ENCODE assay signal across 2 cellular contexts in genomic region chr6:30160791-30161261, GRCh38.
TF ChIP-seq lines count a peak whose summit lies in the region.

TSS of gene TRIM10 (minus strand) at chr6:30161211. CDS start at chr6:30160858, 353 bp downstream.

TF ChIP-seq in HepG2, 621 proteins besides CTCF, POLR2A, EP300 and RAD21:
- TF ChIP-seq ELK4 (CRISPR knock-in tag; IDR thresholded peaks at IDR 0.05; ENCODE audit: borderline replicate concordance): no peak
- no peak for TF ChIP-seq ZNF207 (IDR thresholded peaks at IDR 0.05; ENCODE audit: borderline replicate concordance)
- TF ChIP-seq ZNF687 (CRISPR knock-in tag; IDR thresholded peaks at IDR 0.05): 0 out of 2 replicates have a peak, but pooled peaks have one; percentile 40
- no peak; the same call in 1 of the 2 replicates for TF ChIP-seq PREB (CRISPR knock-in tag; IDR thresholded peaks at IDR 0.05)
- TF ChIP-seq ZNF513 (CRISPR knock-in tag; conservative IDR thresholded peaks at IDR 0.05): no peak
- no peak for TF ChIP-seq AHR (CRISPR knock-in tag; IDR thresholded peaks at IDR 0.05)
- peak; percentile 24; the same call in 1 of the 2 replicates for TF ChIP-seq NFKB2 (CRISPR knock-in tag; IDR thresholded peaks at IDR 0.05; ENCODE audit: borderline replicate concordance)
- TF ChIP-seq HOXA3 (CRISPR knock-in tag; IDR thresholded peaks at IDR 0.05): peak; percentile 21; the same call in 1 of the 2 replicates
- no peak for TF ChIP-seq SMYD3 (CRISPR knock-in tag; IDR thresholded peaks at IDR 0.05)
- TF ChIP-seq HIC2 (CRISPR knock-in tag; IDR thresholded peaks at IDR 0.05; ENCODE audit: low read depth): no peak
- TF ChIP-seq MYPOP (CRISPR knock-in tag; IDR thresholded peaks at IDR 0.05): no peak
- TF ChIP-seq NR2F1 (CRISPR knock-in tag; IDR thresholded peaks at IDR 0.05): no peak
- no peak for TF ChIP-seq ZNF781 (CRISPR knock-in tag; IDR thresholded peaks at IDR 0.05; ENCODE audit: borderline replicate concordance, not compliant biosample characterization)
- TF ChIP-seq STAG1 (CRISPR knock-in tag; IDR thresholded peaks at IDR 0.05): no peak
- TF ChIP-seq ZNF383 (CRISPR knock-in tag; IDR thresholded peaks at IDR 0.05; ENCODE audit: borderline replicate concordance): no peak
- TF ChIP-seq CHCHD3 (CRISPR knock-in tag; IDR thresholded peaks at IDR 0.05): no peak

TF ChIP-seq in K562, 482 proteins besides CTCF, POLR2A, EP300 and RAD21:
- TF ChIP-seq ZNF830 (CRISPR knock-in tag; IDR thresholded peaks at IDR 0.05): no peak
- TF ChIP-seq GABPB1 (CRISPR knock-in tag; IDR thresholded peaks at IDR 0.05): 0 out of 2 replicates have a peak, but pooled peaks have one; percentile 23
- no peak for TF ChIP-seq TAF15 (IDR thresholded peaks at IDR 0.05; ENCODE audit: low read depth, low read length)
- TF ChIP-seq E2F6 (IDR thresholded peaks at IDR 0.05; ENCODE audit: borderline replicate concordance in 1 of 2, extremely low read depth in 1 of 2, insufficient read depth in 1 of 2, insufficient read length in 1 of 2, low read depth in 1 of 2, low read length in 1 of 2, poor library complexity in 1 of 2, severe bottlenecking in 1 of 2): no peak
